Comparison of ENCODE assay signal across 1 cellular context in genomic region chr15:42548258-42549051, GRCh38.
TF ChIP-seq lines count a peak whose summit lies in the region.

TSS of gene HAUS2 (plus strand) at chr15:42548838. CDS start at chr15:42548873, 35 bp downstream.
TSS of gene LRRC57 (minus strand) at chr15:42548793. CDS start at chr15:42548434, 359 bp downstream.

TF ChIP-seq in HepG2, 621 proteins besides CTCF, POLR2A, EP300 and RAD21 (continued from another document and continues in another):
- TF ChIP-seq NRL (CRISPR knock-in tag; IDR thresholded peaks at IDR 0.05; ENCODE audit: borderline replicate concordance) (no peak; the same call in 1 of the 2 replicates), HBP1 (CRISPR knock-in tag; IDR thresholded peaks at IDR 0.05; ENCODE audit: low read depth) (peak; percentile 81), FOSL2 (CRISPR knock-in tag; IDR thresholded peaks at IDR 0.05) (peak; percentile 65), ZNF691 (CRISPR knock-in tag; IDR thresholded peaks at IDR 0.05; ENCODE audit: borderline replicate concordance, low read depth) (peak; percentile 52; the same call in 1 of the 2 replicates), ZNF720 (CRISPR knock-in tag; IDR thresholded peaks at IDR 0.05) (no peak), ZNF564 (CRISPR knock-in tag; IDR thresholded peaks at IDR 0.05) (no peak), MTF1 (CRISPR knock-in tag; IDR thresholded peaks at IDR 0.05) (no peak), ZMYM3 (CRISPR knock-in tag; IDR thresholded peaks at IDR 0.05) (no peak), NR2F2 (IDR thresholded peaks at IDR 0.05; ENCODE audit: borderline replicate concordance, low read depth) (0 out of 2 replicates have a peak, but pooled peaks have one; percentile 18), SMARCC2 (IDR thresholded peaks at IDR 0.05) (no peak), ZNF749 (CRISPR knock-in tag; IDR thresholded peaks at IDR 0.05; ENCODE audit: borderline replicate concordance) (peak; percentile 73; the same call in 1 of the 2 replicates), FOXP1 (IDR thresholded peaks at IDR 0.05) (no peak), FOXP1 (CRISPR knock-in tag; IDR thresholded peaks at IDR 0.05) (no peak), ZC3H4 (CRISPR knock-in tag; IDR thresholded peaks at IDR 0.05; ENCODE audit: borderline replicate concordance) (no peak), HOXA7 (CRISPR knock-in tag; IDR thresholded peaks at IDR 0.05) (no peak), ZNF235 (CRISPR knock-in tag; IDR thresholded peaks at IDR 0.05; ENCODE audit: borderline replicate concordance) (no peak; the same call in 1 of the 2 replicates), PAXIP1 (CRISPR knock-in tag; conservative IDR thresholded peaks at IDR 0.05) (no peak; the same call in 1 of the 2 replicates), TCF12 (IDR thresholded peaks at IDR 0.05) (no peak), TCF12 (CRISPR knock-in tag; IDR thresholded peaks at IDR 0.05) (no peak; the same call in 1 of the 2 replicates), HMGXB4 (CRISPR knock-in tag; IDR thresholded peaks at IDR 0.05; ENCODE audit: borderline replicate concordance in 1 of 2, low read depth in 1 of 2) (peak; percentile 87 to 90; a peak in 3 of 4 replicates), PAX8 (CRISPR knock-in tag; IDR thresholded peaks at IDR 0.05; ENCODE audit: borderline replicate concordance) (no peak), XBP1 (CRISPR knock-in tag; IDR thresholded peaks at IDR 0.05) (no peak), CBX1 (IDR thresholded peaks at IDR 0.05; ENCODE audit: low read depth) (peak; percentile 55), ZNF576 (CRISPR knock-in tag; IDR thresholded peaks at IDR 0.05) (peak; percentile 78; the same call in 1 of the 2 replicates), CBFB (CRISPR knock-in tag; IDR thresholded peaks at IDR 0.05) (peak; percentile 42; the same call in 1 of the 2 replicates), MEIS2 (CRISPR knock-in tag; IDR thresholded peaks at IDR 0.05) (no peak), ZBTB21 (CRISPR knock-in tag; IDR thresholded peaks at IDR 0.05) (no peak), FOXM1 (CRISPR knock-in tag; IDR thresholded peaks at IDR 0.05) (no peak), PPARG (CRISPR knock-in tag; conservative IDR thresholded peaks at IDR 0.05) (no peak), ZNF710 (CRISPR knock-in tag; IDR thresholded peaks at IDR 0.05; ENCODE audit: borderline replicate concordance) (peak; percentile 55; the same call in 1 of the 2 replicates), RFX5 (IDR thresholded peaks at IDR 0.05; ENCODE audit: low read depth, low read length) (peak; percentile 66; the same call in 1 of the 2 replicates), NR2F1 (CRISPR knock-in tag; IDR thresholded peaks at IDR 0.05) (no peak), MEF2D (CRISPR knock-in tag; IDR thresholded peaks at IDR 0.05) (peak; percentile 82), ZNF264 (CRISPR knock-in tag; IDR thresholded peaks at IDR 0.05) (no peak; the same call in 1 of the 2 replicates), ZNF512B (CRISPR knock-in tag; IDR thresholded peaks at IDR 0.05; ENCODE audit: borderline replicate concordance) (peak; percentile 73; the same call in 1 of the 2 replicates), ZNF629 (CRISPR knock-in tag; conservative IDR thresholded peaks at IDR 0.05) (0 out of 2 replicates have a peak, but pooled peaks have one; percentile 7), KAT2B (IDR thresholded peaks at IDR 0.05; ENCODE audit: borderline replicate concordance, low read depth, low read length) (no peak), CEBPG (CRISPR knock-in tag; IDR thresholded peaks at IDR 0.05) (peak; percentile 48; the same call in 1 of the 2 replicates), ATM (IDR thresholded peaks at IDR 0.05; ENCODE audit: borderline replicate concordance) (no peak), ZNF510 (CRISPR knock-in tag; IDR thresholded peaks at IDR 0.05; ENCODE audit: low read depth) (no peak), E2F5 (CRISPR knock-in tag; conservative IDR thresholded peaks at IDR 0.05) (peak; percentile 90), ZNF383 (CRISPR knock-in tag; IDR thresholded peaks at IDR 0.05; ENCODE audit: borderline replicate concordance) (no peak), MIER3 (CRISPR knock-in tag; IDR thresholded peaks at IDR 0.05; ENCODE audit: borderline replicate concordance) (no peak), KAT8 (CRISPR knock-in tag; IDR thresholded peaks at IDR 0.05) (peak; percentile 98), ZNF362 (CRISPR knock-in tag; IDR thresholded peaks at IDR 0.05; ENCODE audit: borderline replicate concordance) (peak; percentile 14; the same call in 1 of the 2 replicates), ZNF788 (CRISPR knock-in tag; IDR thresholded peaks at IDR 0.05; ENCODE audit: borderline replicate concordance) (peak; percentile 94), WIZ (CRISPR knock-in tag; IDR thresholded peaks at IDR 0.05) (peak; percentile 95), MYPOP (CRISPR knock-in tag; IDR thresholded peaks at IDR 0.05) (peak; percentile 96), ZNF772 (CRISPR knock-in tag; IDR thresholded peaks at IDR 0.05) (peak; percentile 86; the same call in 1 of the 2 replicates)
